In the genomic region with DNA sequence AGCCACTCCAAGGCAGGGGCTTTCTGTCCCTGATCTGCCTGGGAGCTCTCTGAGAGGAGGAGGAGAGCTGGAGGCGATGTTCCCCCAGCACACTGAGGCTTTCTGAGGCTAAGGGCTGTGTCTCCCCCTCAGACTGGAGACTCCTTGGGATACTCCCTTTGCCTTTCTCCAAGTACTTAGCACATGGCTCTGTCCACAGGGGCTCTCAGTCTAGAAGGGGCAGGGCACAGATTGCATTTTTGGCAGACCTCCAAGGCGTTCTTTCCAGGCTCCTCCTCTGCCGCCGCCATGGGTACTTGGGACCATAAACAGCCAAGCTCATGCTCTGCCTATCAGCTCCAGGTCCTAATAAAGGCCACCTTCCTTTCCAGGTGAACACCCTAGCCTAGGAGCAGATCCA, we compare ENCODE assay signal across 13 cellular contexts. TPM values are rescaled to one million over a fixed set of nuclear protein-coding genes. Genes with fewer than 3 reads are reported as not detected.
DNase-seq lines count a peak whose midpoint lies in the region; ATAC-seq, FAIRE-seq and TF ChIP-seq lines count a peak whose summit lies in the region.
"Had no signal": no experiment of that assay in that cellular context is flagged by ENCODE, and none has a peak within 500 bp of the region (broad histone marks: within the 10 kb centered on the region; RNA-seq: fewer than 3 reads in every experiment).

No MANE protein-coding gene starts in this region.

- no peak for TF ChIP-seq RAD21 in A549 (conservative IDR thresholded peaks at IDR 0.05 in 1 of 2, IDR thresholded peaks at IDR 0.05 in 1 of 2)

- DNase-seq in A549 (ENCODE audit: low read depth in 1 of 2, low spot score in 1 of 2) (peak in 1 of 2 experiments; percentile 61), H4 (ENCODE audit: low spot score) (peak; percentile 48), NCI-H69 (lab: John Stamatoyannopoulos, UW) (peak; percentile 79), fibroblast of the conjunctiva (ENCODE audit: low read depth) (peak; percentile 12)
- no peak for DNase-seq in activated effector memory CD4-positive, alpha-beta T cell treated with anti-CD3 and anti-CD28 coated beads, Interleukin-2, amount 50 U/mL, for 16 hours
- DNase-seq in stimulated activated naive CD4-positive, alpha-beta T cell (lab: John Stamatoyannopoulos, UW), result no peak
- DNase-seq: activated CD4-positive, alpha-beta T cell treated with anti-CD3 and anti-CD28 coated beads, Interleukin-2, amount 50 U/mL, for 1 hour; foreskin melanocyte; mucosa of descending colon; NCI-H526 treated with DMSO at 0.1 percent for 48 hours had no signal

- 32% methylated on average over 4 of the region's 4 CpGs for WGBS in A549 (ENCODE audit: missing lambda C conversion rate)

- no peak for TF ChIP-seq CTCF in A549 (IDR thresholded peaks at IDR 0.05)

- FAIRE-seq in A549 (lab: Jason Lieb, UNC), result no peak

- peaks cover 51% of the 10 kb centered on the region for H3K4me1 ChIP-seq in A549

- H3K4me2 ChIP-seq in A549, result peak overlapping the region; percentile 77

- H3K9me3 ChIP-seq in A549, result no peaks in the 10 kb centered on the region
- H3K9me3 ChIP-seq: mucosa of descending colon had no signal

- TF ChIP-seq EP300 in A549 (IDR thresholded peaks at IDR 0.05), result no peak

- POLR2A ChIA-PET in A549 (lab: Yijun Ruan, JAX), result interaction anchor here (0.8 to 5.5 kb wide), 3 partner anchors 9 to 25 kb away, joined by 5 to 145 read pairs (median 10); partner anchors contain the start of genes IGF2BP1 and SNF8

- no peak for TF ChIP-seq POLR2A in A549 (IDR thresholded peaks at IDR 0.05; ENCODE audit: low read length)

- CTCF ChIA-PET in A549 (lab: Yijun Ruan, JAX), result interaction anchor here (1.2 to 7.4 kb wide), 8 partner anchors 10 to 62 kb away, joined by 3 to 83 read pairs (median 6); no protein-coding TSS in a partner anchor

- ATAC-seq in A549 (peak; percentile 2; a peak in 2 of 6 replicates), GM21367 (IDR thresholded peaks at IDR 0.05; ENCODE audit: unreplicated experiment) (no peak), HG02884 (IDR thresholded peaks at IDR 0.05; ENCODE audit: unreplicated experiment) (no peak)
- ATAC-seq: mucosa of descending colon had no signal

- no peak overlapping the region for H3K4me3 ChIP-seq in A549
- H3K4me3 ChIP-seq: mucosa of descending colon had no signal

- H3K27ac ChIP-seq in A549, result peak overlapping the region; percentile 95 to 98

TF ChIP-seq in A549, 52 proteins besides CTCF, POLR2A, EP300 and RAD21:
- TF ChIP-seq EHMT2 (IDR thresholded peaks at IDR 0.05; ENCODE audit: low read depth), result no peak
- no peak for TF ChIP-seq ZC3H11A (IDR thresholded peaks at IDR 0.05)
- no peak for TF ChIP-seq PHF8 (IDR thresholded peaks at IDR 0.05; ENCODE audit: borderline replicate concordance, low read depth)
- TF ChIP-seq JUN (IDR thresholded peaks at IDR 0.05), result no peak
- TF ChIP-seq BHLHE40 (IDR thresholded peaks at IDR 0.05; ENCODE audit: low read depth, low read length), result no peak
- no peak for TF ChIP-seq FOSL2 (IDR thresholded peaks at IDR 0.05)
- TF ChIP-seq FOSL2 (CRISPR knock-in tag; IDR thresholded peaks at IDR 0.05), result no peak
- TF ChIP-seq KDM5A (IDR thresholded peaks at IDR 0.05), result no peak
- TF ChIP-seq HEYL (CRISPR knock-in tag; IDR thresholded peaks at IDR 0.05), result no peak

RNA-seq across cellular contexts. Expression of gene GIP, which starts 1.8 kb away (rescaled TPM):
- polyA plus RNA-seq in A549 (2011; rRNA removed), result 6.1 and 6.3 TPM in 2 replicates
- polyA plus RNA-seq in A549 (2012; cell fraction: cytosol; rRNA removed), result 2.6 TPM in 2 replicates
- polyA plus RNA-seq in A549 (2012; cell fraction: nucleus; rRNA removed), result 0.31 and 0.61 TPM in 2 replicates
- 3.5 to 5.2 TPM (median 5.2 TPM) in 3 replicates for polyA plus RNA-seq in A549 (2017; fragmentation: RNase III; extraction: RNeasy Plus Mini Kit Qiagen cat#74134 plus additional on column Dnase treatment)
- polyA minus RNA-seq in A549 (2011; rRNA and poly(A)+ RNA removed), result 3.6 and 6.1 TPM in 2 replicates
- not detected in 2 replicates for total RNA-seq in H4 (2014; rRNA removed; shearing (Covaris generic))
- total RNA-seq: mucosa of descending colon, temporal lobe had no signal

RNA-seq across cellular contexts. Expression of gene SNF8, which starts 25.6 kb away (rescaled TPM):
- polyA plus RNA-seq in A549 (2011; rRNA removed) (187 and 209 TPM in 2 replicates), A549 (2017; fragmentation: RNase III; extraction: RNeasy Plus Mini Kit Qiagen cat#74134 plus additional on column Dnase treatment) (298 to 323 TPM (median 320 TPM) in 3 replicates)
- polyA plus RNA-seq in A549 (2012; cell fraction: cytosol; rRNA removed), result 368 and 375 TPM in 2 replicates
- 159 and 183 TPM in 2 replicates for polyA plus RNA-seq in A549 (2012; cell fraction: nucleus; rRNA removed)
- polyA minus RNA-seq in A549 (2011; rRNA and poly(A)+ RNA removed), result 162 TPM in 2 replicates
- 101 and 191 TPM in 2 replicates for total RNA-seq in H4 (2014; rRNA removed; shearing (Covaris generic))

RNA-seq across cellular contexts. Expression of gene IGF2BP1, which starts 27.0 kb away (rescaled TPM):
- 26.2 and 30.1 TPM in 2 replicates for polyA plus RNA-seq in A549 (2011; rRNA removed)
- 31.0 and 37.6 TPM in 2 replicates for polyA plus RNA-seq in A549 (2012; cell fraction: cytosol; rRNA removed)
- 47.7 and 67.8 TPM in 2 replicates for polyA plus RNA-seq in A549 (2012; cell fraction: nucleus; rRNA removed)
- 38.0 to 42.3 TPM (median 40.3 TPM) in 3 replicates for polyA plus RNA-seq in A549 (2017; fragmentation: RNase III; extraction: RNeasy Plus Mini Kit Qiagen cat#74134 plus additional on column Dnase treatment)
- polyA minus RNA-seq in A549 (2011; rRNA and poly(A)+ RNA removed), result 56.3 and 83.5 TPM in 2 replicates
- total RNA-seq in H4 (2014; rRNA removed; shearing (Covaris generic)), result 2.4 and 6.8 TPM in 2 replicates

Comparison
In these comparisons a context has a peak if more than half of its experiments do, and no peak if none do; other contexts are left out.
1. ATAC-seq: peak in A549 (2 of 2); none in GM21367 (single experiment) and HG02884 (single experiment).
2. DNase-seq: peak in H4 (single experiment), NCI-H69 (single experiment) and fibroblast of the conjunctiva (single experiment); none in activated effector memory CD4-positive, alpha-beta T cell treated with anti-CD3 and anti-CD28 coated beads, Interleukin-2, amount 50 U/mL, for 16 hours (single experiment) and stimulated activated naive CD4-positive, alpha-beta T cell (0 of 6).